ENCODE assay signal across 19 cellular contexts in the genomic region with DNA sequence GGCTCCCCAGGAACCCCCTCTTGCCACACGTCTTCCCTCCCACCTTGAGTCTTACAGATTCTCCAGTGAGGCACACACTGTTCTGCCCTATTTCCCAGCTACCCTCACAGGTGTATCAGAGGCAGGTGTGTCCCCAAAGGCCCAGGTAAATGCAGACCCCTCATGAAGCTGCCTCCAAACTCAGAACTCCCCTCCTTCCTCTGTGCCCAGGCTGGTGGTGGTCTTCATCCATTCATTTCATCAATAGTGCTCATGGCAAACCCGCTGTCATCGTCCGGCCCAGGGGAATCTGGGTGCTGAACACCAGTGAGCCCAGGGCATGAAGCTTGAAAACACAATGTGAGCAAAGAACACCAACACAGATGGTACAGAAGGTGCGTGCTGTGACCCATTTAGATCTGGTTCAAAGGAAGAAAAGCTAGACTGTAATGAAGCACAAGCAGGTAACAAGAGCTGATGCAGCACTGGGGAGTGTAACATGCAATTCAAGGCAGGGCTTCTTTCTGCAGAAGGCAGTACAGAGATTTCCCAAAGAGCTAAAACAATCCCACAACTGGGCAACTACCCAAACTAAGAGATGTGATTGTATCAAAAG.
DNase-seq lines count a peak whose midpoint lies in the region; ATAC-seq and TF ChIP-seq lines count a peak whose summit lies in the region.
"Had no signal": no experiment of that assay in that cellular context is flagged by ENCODE, and none has a peak within 500 bp of the region (broad histone marks: within the 10 kb centered on the region; RNA-seq: fewer than 3 reads in every experiment).

No MANE protein-coding gene starts in this region.

- in situ Hi-C loops in G401 (cut with HindIII; ENCODE audit: low sequenced_read_pairs) = no loop called here

- no peak overlapping the region for H3K27ac Mint-ChIP-seq in T-helper 17 cell
- H3K27ac Mint-ChIP-seq: CD4-positive, alpha-beta T cell had no signal

- TF ChIP-seq POLR2A in suprapubic skin (IDR thresholded peaks at IDR 0.05) = no peak

- H3K27me3 ChIP-seq in suprapubic skin = no peaks in the 10 kb centered on the region
- H3K27me3 ChIP-seq: BE2C, SJCRH30 had no signal

- DNase-seq in G401 (ENCODE audit: low spot score) (peak; percentile 68), T-helper 17 cell (no peak), islet precursor cell (peak; percentile 18), suprapubic skin (ENCODE audit: low spot score in 2 of 2) (peak; percentile 40 to 52), LoVo (ENCODE audit: low spot score) (no peak), foreskin fibroblast (no peak)
- DNase-seq: CD4-positive, alpha-beta T cell; GDM1; GOT3; NCI-H1694 treated with DMSO at 0.1 percent for 48 hours; NCI-H510A; NCI-H82; PC-9; SJCRH30 had no signal

- H3K4me3 ChIP-seq in suprapubic skin = no peak overlapping the region
- H3K4me3 ChIP-seq in foreskin fibroblast (ENCODE audit: low read depth in 1 of 2, low read length in 2 of 2) = no peak overlapping the region
- H3K4me3 ChIP-seq: K562, PC-9, SJCRH30 had no signal

- H3K36me3 Mint-ChIP-seq in T-helper 17 cell (ENCODE audit: low read depth) = no peaks in the 10 kb centered on the region

- no peak for TF ChIP-seq CTCF in suprapubic skin (IDR thresholded peaks at IDR 0.05)
- TF ChIP-seq CTCF in foreskin fibroblast (IDR thresholded peaks at IDR 0.05; ENCODE audit: low read depth, low read length) = no peak

- peak overlapping the region; percentile 15 for H3K4me3 Mint-ChIP-seq in T-helper 17 cell
- H3K4me3 Mint-ChIP-seq: CD4-positive, alpha-beta T cell had no signal

- H3K9me3 ChIP-seq in T-helper 17 cell (ENCODE audit: control insufficient read depth, low read length, poor library complexity, severe bottlenecking) (no peaks in the 10 kb centered on the region), suprapubic skin (no peaks in the 10 kb centered on the region)
- H3K9me3 ChIP-seq: BE2C, Caco-2 had no signal

- TF ChIP-seq EP300 in suprapubic skin (IDR thresholded peaks at IDR 0.05) = no peak

- H3K27me3 Mint-ChIP-seq in T-helper 17 cell = peaks cover 7% of the 10 kb centered on the region
- H3K27me3 Mint-ChIP-seq: CD4-positive, alpha-beta T cell had no signal

- no peak overlapping the region for H3K27ac ChIP-seq in suprapubic skin
- H3K27ac ChIP-seq: PC-9, SJCRH30 had no signal

- ATAC-seq in T-helper 17 cell = no peak
- no peak for ATAC-seq in HG02759 (IDR thresholded peaks at IDR 0.05; ENCODE audit: unreplicated experiment)
- ATAC-seq: HCT116, K562 had no signal

- H3K36me3 ChIP-seq in suprapubic skin = no peaks in the 10 kb centered on the region
- H3K36me3 ChIP-seq: BE2C, SJCRH30 had no signal

- H3K4me1 Mint-ChIP-seq in T-helper 17 cell = no peaks in the 10 kb centered on the region

- no peaks in the 10 kb centered on the region for H3K4me1 ChIP-seq in suprapubic skin
- H3K4me1 ChIP-seq: BE2C, Caco-2 had no signal

- 92% methylated on average over 5 of the region's 5 CpGs for WGBS in suprapubic skin

Comparison
In these comparisons a context has a peak if more than half of its experiments do, and no peak if none do; other contexts are left out.
1. DNase-seq: peak in G401 (single experiment), islet precursor cell (single experiment) and suprapubic skin (2 of 2); none in T-helper 17 cell (0 of 3), LoVo (single experiment) and foreskin fibroblast (0 of 2).